Comparison of ENCODE assay signal across 19 cellular contexts in the genomic region with DNA sequence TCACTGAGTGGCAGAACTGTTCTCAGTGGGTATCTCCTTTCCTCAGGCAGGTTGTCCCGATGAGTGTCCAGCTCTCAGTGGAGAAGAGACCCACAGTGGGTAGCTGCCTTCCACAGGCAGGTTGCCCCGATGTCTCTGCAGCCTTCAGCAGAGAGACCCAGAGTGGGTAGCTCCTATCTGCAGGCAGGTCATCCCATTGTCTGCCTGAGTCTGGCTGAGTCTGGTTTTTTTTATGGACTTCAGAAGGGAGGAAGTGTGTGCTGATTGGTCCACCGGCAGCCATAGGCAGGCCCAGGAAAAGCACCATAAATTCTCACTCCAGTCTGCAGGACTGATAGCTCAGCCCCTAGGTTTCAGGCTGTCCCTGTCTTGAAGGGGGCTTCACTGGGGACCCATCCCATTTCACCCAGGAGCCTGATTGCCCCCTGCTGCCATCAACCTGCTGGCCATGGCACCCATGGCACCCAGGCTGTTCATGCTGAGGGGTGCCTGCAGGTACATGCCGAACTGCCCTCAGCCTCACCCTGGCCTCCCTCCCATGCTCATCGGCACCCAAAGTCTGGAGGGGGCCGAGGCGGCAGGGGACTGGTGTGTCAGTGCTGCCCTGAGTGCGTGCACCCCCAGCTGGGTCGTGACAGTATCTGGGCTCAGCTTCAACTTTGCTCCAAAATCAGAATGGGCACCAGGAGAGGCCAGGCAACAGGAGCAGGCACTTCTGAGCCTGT.
"Had no signal": no experiment of that assay in that cellular context is flagged by ENCODE, and none has a peak within 500 bp of the region (broad histone marks: within the 10 kb centered on the region; RNA-seq: fewer than 3 reads in every experiment).

No MANE protein-coding gene starts in this region.

- ATAC-seq: left cardiac atrium; lower lobe of right lung; stimulated activated memory B cell treated with anti-CD40 and anti-IgM and Interleukin-4, amounts not matched to agents 10 μg/mL and 1 μg/mL and 100 μg/mL, for 72 hours had no signal

- DNase-seq: activated CD4-positive, alpha-beta T cell treated with anti-CD3 and anti-CD28 coated beads for 1 hour; activated CD4-positive, alpha-beta T cell treated with anti-CD3 and anti-CD28 coated beads, Interleukin-2, amount 50 U/mL, for 48 hours; activated gamma-delta T cell; dorsolateral prefrontal cortex; left cardiac atrium; lower lobe of right lung; occipital lobe; posterior cingulate gyrus; sigmoid colon; stimulated activated CD4-positive, alpha-beta T cell treated with anti-CD3 and anti-CD28 coated beads, Interleukin-4, amount 100 ng/mL, for 4 hours; T-helper 2 cell; testis; WERI-Rb-1 had no signal

- H2AFZ ChIP-seq: hepatocyte had no signal

- H3K4me3 ChIP-seq: breast epithelium, dorsolateral prefrontal cortex, hepatocyte, lower lobe of right lung, sigmoid colon, testis, upper lobe of left lung had no signal

- H3K4me2 ChIP-seq: hepatocyte had no signal

- H3K36me3 ChIP-seq: breast epithelium, lower lobe of right lung, sigmoid colon, upper lobe of left lung had no signal

- H3K27me3 ChIP-seq: breast epithelium, dorsolateral prefrontal cortex, hepatocyte, sigmoid colon, testis, upper lobe of left lung had no signal

- FAIRE-seq: astrocyte had no signal

- H3K27ac ChIP-seq: breast epithelium, dorsolateral prefrontal cortex, epithelial cell of prostate, hepatocyte, lower lobe of right lung, sigmoid colon, testis, upper lobe of left lung, WERI-Rb-1 had no signal

- H3K9me3 ChIP-seq: breast epithelium, lower lobe of right lung, sigmoid colon, testis, upper lobe of left lung had no signal
